1 cellular context compared by ENCODE assay signal in genomic region chr2:203650860-203651613, GRCh38.
TF ChIP-seq lines count a peak whose summit lies in the region.

No MANE protein-coding gene starts in this region.

TF ChIP-seq in HepG2, 621 proteins besides CTCF, POLR2A, EP300 and RAD21 (continued from another document and continues in another):
- TF ChIP-seq SOX13 (IDR thresholded peaks at IDR 0.05) (no peak; the same call in 1 of the 2 replicates), SOX13 (CRISPR knock-in tag; conservative IDR thresholded peaks at IDR 0.05 in 1 of 2, IDR thresholded peaks at IDR 0.05 in 1 of 2) (peak in 1 of 2 experiments; percentile 80; a peak in 2 of 4 replicates), PTBP1 (IDR thresholded peaks at IDR 0.05; ENCODE audit: low read depth, low read length, poor library complexity, severe bottlenecking) (no peak), HNRNPUL1 (IDR thresholded peaks at IDR 0.05; ENCODE audit: low read depth, low read length) (no peak), MEIS1 (CRISPR knock-in tag; IDR thresholded peaks at IDR 0.05; ENCODE audit: borderline replicate concordance) (no peak), FOXK2 (IDR thresholded peaks at IDR 0.05) (no peak), TEAD2 (CRISPR knock-in tag; IDR thresholded peaks at IDR 0.05) (no peak), SP1 (IDR thresholded peaks at IDR 0.05) (no peak), SP1 (CRISPR knock-in tag; IDR thresholded peaks at IDR 0.05) (0 out of 2 replicates have a peak, but pooled peaks have one; percentile 16), ZMYM2 (CRISPR knock-in tag; IDR thresholded peaks at IDR 0.05) (0 out of 2 replicates have a peak, but pooled peaks have one; percentile 42), MYC (CRISPR knock-in tag; IDR thresholded peaks at IDR 0.05; ENCODE audit: borderline replicate concordance) (peak; percentile 66; the same call in 1 of the 2 replicates), HDAC6 (IDR thresholded peaks at IDR 0.05; ENCODE audit: low read depth, low read length) (no peak), DNMT1 (CRISPR knock-in tag; IDR thresholded peaks at IDR 0.05) (no peak), ZNF777 (CRISPR knock-in tag; IDR thresholded peaks at IDR 0.05) (no peak), ZNF891 (CRISPR knock-in tag; IDR thresholded peaks at IDR 0.05) (no peak), FOXA3 (CRISPR knock-in tag; IDR thresholded peaks at IDR 0.05) (peak; percentile 89), CREB1 (IDR thresholded peaks at IDR 0.05) (peak; percentile 32; the same call in 1 of the 2 replicates), CREB1 (CRISPR knock-in tag; IDR thresholded peaks at IDR 0.05) (peak; percentile 66), HMG20A (CRISPR knock-in tag; IDR thresholded peaks at IDR 0.05; ENCODE audit: borderline replicate concordance) (peak; percentile 79), JDP2 (CRISPR knock-in tag; IDR thresholded peaks at IDR 0.05; ENCODE audit: borderline replicate concordance) (no peak), ZNF775 (CRISPR knock-in tag; IDR thresholded peaks at IDR 0.05; ENCODE audit: borderline replicate concordance) (peak; percentile 14; the same call in 1 of the 2 replicates), EED (CRISPR knock-in tag; IDR thresholded peaks at IDR 0.05) (no peak; the same call in 1 of the 2 replicates), CREBL2 (CRISPR knock-in tag; IDR thresholded peaks at IDR 0.05; ENCODE audit: borderline replicate concordance) (0 out of 2 replicates have a peak, but pooled peaks have one; percentile 9), ARID2 (CRISPR knock-in tag; IDR thresholded peaks at IDR 0.05; ENCODE audit: borderline replicate concordance) (no peak), ZNF160 (CRISPR knock-in tag; IDR thresholded peaks at IDR 0.05) (0 out of 2 replicates have a peak, but pooled peaks have one; percentile 7), BHLHE40 (IDR thresholded peaks at IDR 0.05; ENCODE audit: low read length) (peak; percentile 89), CENPT (CRISPR knock-in tag; IDR thresholded peaks at IDR 0.05; ENCODE audit: low read depth) (no peak), SYNCRIP (IDR thresholded peaks at IDR 0.05; ENCODE audit: insufficient read depth, low read depth, low read length) (no peak), RFX5 (IDR thresholded peaks at IDR 0.05; ENCODE audit: low read depth, low read length) (no peak), ZNF382 (CRISPR knock-in tag; IDR thresholded peaks at IDR 0.05; ENCODE audit: borderline replicate concordance) (no peak), KAT7 (CRISPR knock-in tag; IDR thresholded peaks at IDR 0.05; ENCODE audit: borderline replicate concordance) (no peak), KDM6A (CRISPR knock-in tag; IDR thresholded peaks at IDR 0.05; ENCODE audit: low read depth) (peak; percentile 82), ZNF546 (CRISPR knock-in tag; conservative IDR thresholded peaks at IDR 0.05) (no peak; the same call in 1 of the 2 replicates), KDM3A (CRISPR knock-in tag; IDR thresholded peaks at IDR 0.05; ENCODE audit: low read depth) (0 out of 2 replicates have a peak, but pooled peaks have one; percentile 30), ZNF180 (CRISPR knock-in tag; IDR thresholded peaks at IDR 0.05; ENCODE audit: borderline replicate concordance, low read depth) (no peak), TAF15 (IDR thresholded peaks at IDR 0.05; ENCODE audit: low read depth, low read length, poor library complexity, severe bottlenecking) (no peak), ZNF143 (CRISPR knock-in tag; IDR thresholded peaks at IDR 0.05) (no peak; the same call in 1 of the 2 replicates), ZSCAN9 (CRISPR knock-in tag; IDR thresholded peaks at IDR 0.05; ENCODE audit: borderline replicate concordance) (peak; percentile 63; the same call in 1 of the 2 replicates), GMEB2 (CRISPR knock-in tag; IDR thresholded peaks at IDR 0.05; ENCODE audit: low read depth) (no peak), PRPF4 (IDR thresholded peaks at IDR 0.05; ENCODE audit: low read depth, low read length, poor library complexity, severe bottlenecking) (no peak), HIVEP1 (CRISPR knock-in tag; IDR thresholded peaks at IDR 0.05) (no peak), GTF3A (CRISPR knock-in tag; conservative IDR thresholded peaks at IDR 0.05) (no peak), ZNF547 (CRISPR knock-in tag; IDR thresholded peaks at IDR 0.05) (no peak), ZFY (CRISPR knock-in tag; IDR thresholded peaks at IDR 0.05) (peak; percentile 16; the same call in 1 of the 2 replicates), DR1 (CRISPR knock-in tag; IDR thresholded peaks at IDR 0.05) (no peak), ZMYM3 (CRISPR knock-in tag; IDR thresholded peaks at IDR 0.05) (no peak), ZNF354B (CRISPR knock-in tag; IDR thresholded peaks at IDR 0.05) (no peak), ZMAT5 (CRISPR knock-in tag; IDR thresholded peaks at IDR 0.05; ENCODE audit: borderline replicate concordance, low read depth) (no peak), ZNF724P (CRISPR knock-in tag; IDR thresholded peaks at IDR 0.05; ENCODE audit: borderline replicate concordance) (no peak), DBP (CRISPR knock-in tag; IDR thresholded peaks at IDR 0.05; ENCODE audit: not compliant biosample characterization) (no peak), BORCS8-MEF2B (CRISPR knock-in tag; IDR thresholded peaks at IDR 0.05) (no peak), MZF1 (CRISPR knock-in tag; IDR thresholded peaks at IDR 0.05; ENCODE audit: borderline replicate concordance) (no peak), ZNF230 (CRISPR knock-in tag; IDR thresholded peaks at IDR 0.05) (peak; percentile 57; the same call in 1 of the 2 replicates), MIXL1 (CRISPR knock-in tag; IDR thresholded peaks at IDR 0.05) (peak; percentile 61; the same call in 1 of the 2 replicates), ZNF124 (CRISPR knock-in tag; IDR thresholded peaks at IDR 0.05) (0 out of 2 replicates have a peak, but pooled peaks have one; percentile 43)
- TF ChIP-seq, protein P1, sequence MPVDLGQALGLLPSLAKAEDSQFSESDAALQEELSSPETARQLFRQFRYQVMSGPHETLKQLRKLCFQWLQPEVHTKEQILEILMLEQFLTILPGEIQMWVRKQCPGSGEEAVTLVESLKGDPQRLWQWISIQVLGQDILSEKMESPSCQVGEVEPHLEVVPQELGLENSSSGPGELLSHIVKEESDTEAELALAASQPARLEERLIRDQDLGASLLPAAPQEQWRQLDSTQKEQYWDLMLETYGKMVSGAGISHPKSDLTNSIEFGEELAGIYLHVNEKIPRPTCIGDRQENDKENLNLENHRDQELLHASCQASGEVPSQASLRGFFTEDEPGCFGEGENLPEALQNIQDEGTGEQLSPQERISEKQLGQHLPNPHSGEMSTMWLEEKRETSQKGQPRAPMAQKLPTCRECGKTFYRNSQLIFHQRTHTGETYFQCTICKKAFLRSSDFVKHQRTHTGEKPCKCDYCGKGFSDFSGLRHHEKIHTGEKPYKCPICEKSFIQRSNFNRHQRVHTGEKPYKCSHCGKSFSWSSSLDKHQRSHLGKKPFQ (CRISPR knock-in tag; IDR thresholded peaks at IDR 0.05; ENCODE audit: insufficient replicate concordance), result no peak
- TF ChIP-seq, protein P2, sequence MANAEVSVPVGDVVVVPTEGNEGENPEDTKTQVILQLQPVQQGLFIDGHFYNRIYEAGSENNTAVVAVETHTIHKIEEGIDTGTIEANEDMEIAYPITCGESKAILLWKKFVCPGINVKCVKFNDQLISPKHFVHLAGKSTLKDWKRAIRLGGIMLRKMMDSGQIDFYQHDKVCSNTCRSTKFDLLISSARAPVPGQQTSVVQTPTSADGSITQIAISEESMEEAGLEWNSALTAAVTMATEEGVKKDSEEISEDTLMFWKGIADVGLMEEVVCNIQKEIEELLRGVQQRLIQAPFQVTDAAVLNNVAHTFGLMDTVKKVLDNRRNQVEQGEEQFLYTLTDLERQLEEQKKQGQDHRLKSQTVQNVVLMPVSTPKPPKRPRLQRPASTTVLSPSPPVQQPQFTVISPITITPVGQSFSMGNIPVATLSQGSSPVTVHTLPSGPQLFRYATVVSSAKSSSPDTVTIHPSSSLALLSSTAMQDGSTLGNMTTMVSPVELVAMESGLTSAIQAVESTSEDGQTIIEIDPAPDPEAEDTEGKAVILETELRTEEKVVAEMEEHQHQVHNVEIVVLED (CRISPR knock-in tag; IDR thresholded peaks at IDR 0.05; ENCODE audit: borderline replicate concordance), result 0 out of 2 replicates have a peak, but pooled peaks have one; percentile 53
- TF ChIP-seq, protein P3, sequence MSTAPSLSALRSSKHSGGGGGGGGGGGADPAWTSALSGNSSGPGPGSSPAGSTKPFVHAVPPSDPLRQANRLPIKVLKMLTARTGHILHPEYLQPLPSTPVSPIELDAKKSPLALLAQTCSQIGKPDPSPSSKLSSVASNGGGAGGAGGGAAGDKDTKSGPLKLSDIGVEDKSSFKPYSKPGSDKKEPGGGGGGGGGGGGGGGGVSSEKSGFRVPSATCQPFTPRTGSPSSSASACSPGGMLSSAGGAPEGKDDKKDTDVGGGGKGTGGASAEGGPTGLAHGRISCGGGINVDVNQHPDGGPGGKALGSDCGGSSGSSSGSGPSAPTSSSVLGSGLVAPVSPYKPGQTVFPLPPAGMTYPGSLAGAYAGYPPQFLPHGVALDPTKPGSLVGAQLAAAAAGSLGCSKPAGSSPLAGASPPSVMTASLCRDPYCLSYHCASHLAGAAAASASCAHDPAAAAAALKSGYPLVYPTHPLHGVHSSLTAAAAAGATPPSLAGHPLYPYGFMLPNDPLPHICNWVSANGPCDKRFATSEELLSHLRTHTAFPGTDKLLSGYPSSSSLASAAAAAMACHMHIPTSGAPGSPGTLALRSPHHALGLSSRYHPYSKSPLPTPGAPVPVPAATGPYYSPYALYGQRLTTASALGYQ (CRISPR knock-in tag; IDR thresholded peaks at IDR 0.05), result peak; percentile 26; the same call in 1 of the 2 replicates
- TF ChIP-seq, protein P4, sequence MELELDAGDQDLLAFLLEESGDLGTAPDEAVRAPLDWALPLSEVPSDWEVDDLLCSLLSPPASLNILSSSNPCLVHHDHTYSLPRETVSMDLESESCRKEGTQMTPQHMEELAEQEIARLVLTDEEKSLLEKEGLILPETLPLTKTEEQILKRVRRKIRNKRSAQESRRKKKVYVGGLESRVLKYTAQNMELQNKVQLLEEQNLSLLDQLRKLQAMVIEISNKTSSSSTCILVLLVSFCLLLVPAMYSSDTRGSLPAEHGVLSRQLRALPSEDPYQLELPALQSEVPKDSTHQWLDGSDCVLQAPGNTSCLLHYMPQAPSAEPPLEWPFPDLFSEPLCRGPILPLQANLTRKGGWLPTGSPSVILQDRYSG (CRISPR knock-in tag; IDR thresholded peaks at IDR 0.05), result no peak
- TF ChIP-seq, protein P5, sequence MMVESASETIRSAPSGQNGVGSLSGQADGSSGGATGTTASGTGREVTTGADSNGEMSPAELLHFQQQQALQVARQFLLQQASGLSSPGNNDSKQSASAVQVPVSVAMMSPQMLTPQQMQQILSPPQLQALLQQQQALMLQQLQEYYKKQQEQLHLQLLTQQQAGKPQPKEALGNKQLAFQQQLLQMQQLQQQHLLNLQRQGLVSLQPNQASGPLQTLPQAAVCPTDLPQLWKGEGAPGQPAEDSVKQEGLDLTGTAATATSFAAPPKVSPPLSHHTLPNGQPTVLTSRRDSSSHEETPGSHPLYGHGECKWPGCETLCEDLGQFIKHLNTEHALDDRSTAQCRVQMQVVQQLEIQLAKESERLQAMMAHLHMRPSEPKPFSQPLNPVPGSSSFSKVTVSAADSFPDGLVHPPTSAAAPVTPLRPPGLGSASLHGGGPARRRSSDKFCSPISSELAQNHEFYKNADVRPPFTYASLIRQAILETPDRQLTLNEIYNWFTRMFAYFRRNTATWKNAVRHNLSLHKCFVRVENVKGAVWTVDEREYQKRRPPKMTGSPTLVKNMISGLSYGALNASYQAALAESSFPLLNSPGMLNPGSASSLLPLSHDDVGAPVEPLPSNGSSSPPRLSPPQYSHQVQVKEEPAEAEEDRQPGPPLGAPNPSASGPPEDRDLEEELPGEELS (CRISPR knock-in tag; IDR thresholded peaks at IDR 0.05), result peak; percentile 86
- TF ChIP-seq, protein P6, sequence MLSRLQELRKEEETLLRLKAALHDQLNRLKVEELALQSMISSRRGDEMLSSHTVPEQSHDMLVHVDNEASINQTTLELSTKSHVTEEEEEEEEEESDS (CRISPR knock-in tag; IDR thresholded peaks at IDR 0.05; ENCODE audit: borderline replicate concordance), result no peak
